In the genomic region with DNA sequence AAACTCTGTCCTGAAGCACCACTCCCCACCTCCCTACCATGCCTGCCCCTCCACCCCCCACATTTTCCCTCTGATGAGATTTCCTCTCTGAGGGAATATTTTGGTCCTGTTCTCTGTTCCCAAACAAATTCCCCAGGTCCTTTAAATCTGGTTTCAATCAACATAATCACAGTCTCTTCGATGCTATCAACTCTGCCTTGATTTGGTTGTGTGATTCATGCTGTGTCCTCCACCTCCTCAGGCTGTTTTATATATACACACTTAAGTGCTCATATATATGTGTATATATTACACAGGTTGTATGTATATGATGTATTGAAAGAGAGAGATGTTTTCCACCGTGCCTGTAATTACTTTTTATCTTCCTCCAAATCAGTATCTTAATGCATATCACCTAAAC, we compare ENCODE assay signal across 28 cellular contexts. TPM values are rescaled to one million over a fixed set of nuclear protein-coding genes. Genes with fewer than 3 reads are reported as not detected.
"Had no signal": no experiment of that assay in that cellular context is flagged by ENCODE, and none has a peak within 500 bp of the region (broad histone marks: within the 10 kb centered on the region; RNA-seq: fewer than 3 reads in every experiment).

No MANE protein-coding gene starts in this region.

- H3K9ac ChIP-seq: neural progenitor cell, parathyroid adenoma had no signal

- ATAC-seq: left lobe of liver; lower lobe of right lung; natural killer cell; psoas muscle; stimulated activated effector memory CD8-positive, alpha-beta T cell treated with anti-CD3 and anti-CD28 coated beads, Interleukin-12 subunit alpha, Interleukin-12 subunit beta, amount 100 ng/mL, for 72 hours; T-cell had no signal

- FAIRE-seq: endothelial cell of umbilical vein, small intestine had no signal

- H3K4me1 ChIP-seq: lower lobe of right lung, neural progenitor cell, parathyroid adenoma, psoas muscle, sigmoid colon, tibial nerve had no signal

- H3K36me3 ChIP-seq: lower lobe of right lung, neural progenitor cell, sigmoid colon, stomach, tibial nerve had no signal

- H2AFZ ChIP-seq: neural progenitor cell, parathyroid adenoma had no signal

- H3K4me2 ChIP-seq: neural progenitor cell had no signal

- H3K27ac ChIP-seq: lower lobe of right lung, neural progenitor cell, parathyroid adenoma, psoas muscle, sigmoid colon, stomach, tibial nerve had no signal

- H3K4me3 ChIP-seq: lower lobe of right lung, neural progenitor cell, psoas muscle, sigmoid colon, stomach, tibial nerve had no signal

- DNase-seq: activated CD4-positive, alpha-beta T cell treated with anti-CD3 and anti-CD28 coated beads for 4 hours; activated CD4-positive, alpha-beta T cell treated with anti-CD3 and anti-CD28 coated beads, Interleukin-2, amount 50 U/mL, for 4 hours; activated CD8-positive, alpha-beta memory T cell treated with anti-CD3 and anti-CD28 coated beads for 24 hours; activated effector memory CD4-positive, alpha-beta T cell treated with Interleukin-2 at 50 U/mL for 16 hours; activated naive CD4-positive, alpha-beta T cell treated with anti-CD3 and anti-CD28 coated beads for 36 hours; activated naive CD8-positive, alpha-beta T cell treated with anti-CD3 and anti-CD28 coated beads, Interleukin-2, amount 10 ng/mL, durations not matched to agents 7 days and 5 days; amniotic stem cell; central memory CD4-positive, alpha-beta T cell; foreskin melanocyte; kidney glomerular epithelial cell; lower lobe of right lung; mesendoderm; natural killer cell; occipital lobe; psoas muscle; small intestine; stimulated activated CD4-positive, alpha-beta T cell treated with anti-CD3 and anti-CD28 coated beads, Interleukin-4, amount 100 ng/mL, for 24 hours; stomach; T-cell had no signal

- H3K27me3 ChIP-seq: neural progenitor cell, sigmoid colon, stomach, tibial nerve had no signal

- H3K9me3 ChIP-seq: lower lobe of right lung, psoas muscle, sigmoid colon, stomach, tibial nerve had no signal

RNA-seq across cellular contexts. Expression of gene NTF3, which starts 36.0 kb away (rescaled TPM):
- total RNA-seq: activated naive CD4-positive, alpha-beta T cell treated with anti-CD3 and anti-CD28 coated beads for 36 hours; activated naive CD8-positive, alpha-beta T cell treated with anti-CD3 and anti-CD28 coated beads, Interleukin-2, amount 10 ng/mL, durations not matched to agents 7 days and 5 days; endothelial cell of umbilical vein; mononuclear cell; natural killer cell; T-cell; T-helper 2 cell treated with Interferon-gamma antibody and Interleukin-4, amounts not matched to agents 100 ng/mL and 5 ng/mL, for 36 hours had no signal
- polyA plus RNA-seq: endothelial cell of umbilical vein had no signal
